ENCODE assay signal across 1 cellular context in genomic region chr12:108580531-108580930, GRCh38.
TF ChIP-seq lines count a peak whose summit lies in the region.

No MANE protein-coding gene starts in this region.

TF ChIP-seq in K562, 482 proteins besides CTCF, POLR2A, EP300 and RAD21:
- no peak for TF ChIP-seq ZC3H8 (IDR thresholded peaks at IDR 0.05)
- TF ChIP-seq HLTF (IDR thresholded peaks at IDR 0.05): no peak
- TF ChIP-seq NR2C2 (CRISPR knock-in tag; IDR thresholded peaks at IDR 0.05): no peak
- peak; percentile 29; the same call in 1 of the 2 replicates for TF ChIP-seq NR2C2 (tag; IDR thresholded peaks at IDR 0.05)
- peak; percentile 15 for TF ChIP-seq MEIS2 (IDR thresholded peaks at IDR 0.05; ENCODE audit: partially characterized antibody)
- no peak for TF ChIP-seq PBX2 (CRISPR knock-in tag; IDR thresholded peaks at IDR 0.05; ENCODE audit: low read depth)
- peak; percentile 56; the same call in 1 of the 2 replicates for TF ChIP-seq PBX2 (tag; conservative IDR thresholded peaks at IDR 0.05; ENCODE audit: low read depth)
